15 cellular contexts compared by ENCODE assay signal in genomic region chr5:124261133-124261532, GRCh38.
DNase-seq lines count a peak whose midpoint lies in the region; ATAC-seq and TF ChIP-seq lines count a peak whose summit lies in the region.
"Had no signal": no experiment of that assay in that cellular context is flagged by ENCODE, and none has a peak within 500 bp of the region (broad histone marks: within the 10 kb centered on the region; RNA-seq: fewer than 3 reads in every experiment).

No MANE protein-coding gene starts in this region.

- in situ Hi-C loops in gastrocnemius medialis (cut with MboI; ENCODE audit: low sequenced_read_pairs in 4 of 4), result no loop called here

- intact Hi-C loops in gastrocnemius medialis (cut with DNase I; ENCODE audit: low total_unique reads), result no loop called here

- no peaks in the 10 kb centered on the region for H4K20me1 ChIP-seq in neural progenitor cell (ENCODE audit: low read depth)

- peaks cover 11% of the 10 kb centered on the region for H3K27me3 Mint-ChIP-seq in neural progenitor cell (ENCODE audit: insufficient read depth, low read depth)

- H3K9me3 Mint-ChIP-seq in neural progenitor cell, result peaks cover 15% of the 10 kb centered on the region

- peak overlapping the region; percentile 36 for H3K4me2 ChIP-seq in neural progenitor cell

- no peaks in the 10 kb centered on the region for H3K79me2 ChIP-seq in neural progenitor cell (ENCODE audit: low read depth)

- peaks cover 10% of the 10 kb centered on the region for H3K4me1 Mint-ChIP-seq in neural progenitor cell

- H3K9ac ChIP-seq in neural progenitor cell, result no peak overlapping the region

- no peaks in the 10 kb centered on the region for H3K9me3 ChIP-seq in neural progenitor cell (ENCODE audit: low read depth)
- no peaks in the 10 kb centered on the region for H3K9me3 ChIP-seq in gastrocnemius medialis

- H3K27me3 ChIP-seq in neural progenitor cell (no peaks in the 10 kb centered on the region), gastrocnemius medialis (no peaks in the 10 kb centered on the region)

- no peak overlapping the region for H3K27ac ChIP-seq in neural progenitor cell
- H3K27ac ChIP-seq in gastrocnemius medialis, result no peak overlapping the region
- H3K27ac ChIP-seq: SK-N-MC had no signal

- ATAC-seq in gastrocnemius medialis, result no peak

- peak; percentile 4 to 67 for DNase-seq in NCI-H446 (lab: John Stamatoyannopoulos, UW)
- DNase-seq in cerebellar cortex (ENCODE audit: low spot score), result peak; percentile 59
- DNase-seq in neural progenitor cell (ENCODE audit: low spot score), result peak; percentile 20
- no peak for DNase-seq in superior temporal gyrus (ENCODE audit: extremely low spot score)
- no peak for DNase-seq in NCI-H748 treated with DMSO at 0.1 percent for 48 hours (lab: John Stamatoyannopoulos, UW)
- no peak for DNase-seq in gastrocnemius medialis
- DNase-seq in ureter (ENCODE audit: low spot score), result no peak
- DNase-seq: ACHN, DMS79 treated with DMSO at 0.1 percent for 48 hours, H9, NCI-H1105, NCI-H2081 treated with DMSO at 0.1 percent for 48 hours, NCI-H510A treated with DMSO at 0.1 percent for 48 hours, SHP77 had no signal

- H3K4me3 ChIP-seq in neural progenitor cell (no peak overlapping the region), gastrocnemius medialis (peak overlapping the region in 1 of 4 donors; percentile 30)
- H3K4me3 ChIP-seq: SK-N-MC had no signal

- H3K4me1 ChIP-seq in neural progenitor cell, result peaks cover 46% of the 10 kb centered on the region
- peaks cover 0 to 18% of the 10 kb centered on the region in 2 donors for H3K4me1 ChIP-seq in gastrocnemius medialis

- TF ChIP-seq CTCF in neural progenitor cell (IDR thresholded peaks at IDR 0.05) (no peak), gastrocnemius medialis (IDR thresholded peaks at IDR 0.05 in 4 of 5, conservative IDR thresholded peaks at IDR 0.05 in 1 of 5) (no peak)

- H3F3A ChIP-seq in neural progenitor cell (ENCODE audit: low read depth), result peaks cover 46% of the 10 kb centered on the region

- no peaks in the 10 kb centered on the region for H3K36me3 Mint-ChIP-seq in neural progenitor cell

- TF ChIP-seq POLR2A in gastrocnemius medialis (IDR thresholded peaks at IDR 0.05), result no peak

- no peaks in the 10 kb centered on the region for H3K36me3 ChIP-seq in neural progenitor cell
- H3K36me3 ChIP-seq in gastrocnemius medialis, result no peaks in the 10 kb centered on the region

- no peak overlapping the region for H2AFZ ChIP-seq in neural progenitor cell (replicated peaks)

- H3K27ac Mint-ChIP-seq in neural progenitor cell, result peak overlapping the region; percentile 20

- no peak overlapping the region for H3K4me3 Mint-ChIP-seq in neural progenitor cell
- H3K4me3 Mint-ChIP-seq: H9 had no signal

Comparison
In these comparisons a context has a peak if more than half of its experiments do, and no peak if none do; other contexts are left out.
1. DNase-seq: peak in NCI-H446 (2 of 2), cerebellar cortex (single experiment) and neural progenitor cell (single experiment); none in superior temporal gyrus (single experiment), NCI-H748 treated with DMSO at 0.1 percent for 48 hours (single experiment), gastrocnemius medialis (0 of 2) and ureter (single experiment).